2 cellular contexts compared by ENCODE assay signal in genomic region chr15:74311734-74312444, GRCh38.
A peak's percentile ranks its signal among the peaks of the same experiment; 100 is the strongest.
TF ChIP-seq lines count a peak whose summit lies in the region.

No MANE protein-coding gene starts in this region.

TF ChIP-seq in IMR-90, 13 proteins besides CTCF, POLR2A, EP300 and RAD21:
- TF ChIP-seq SMC3 (IDR thresholded peaks at IDR 0.05; ENCODE audit: low read depth, low read length) (peak; percentile 62), NFE2L2 (IDR thresholded peaks at IDR 0.05; ENCODE audit: low read depth, low read length) (no peak), BHLHE40 (IDR thresholded peaks at IDR 0.05; ENCODE audit: low read depth, low read length) (0 out of 2 replicates have a peak, but pooled peaks have one; percentile 29)
TF ChIP-seq in IMR-90: peak in this region for 2.

TF ChIP-seq in liver, 16 proteins besides CTCF, POLR2A, EP300 and RAD21:
- TF ChIP-seq NR2F2 (IDR thresholded peaks at IDR 0.05) (no peak), TAF1 (conservative IDR thresholded peaks at IDR 0.05) (no peak), HNF4G (IDR thresholded peaks at IDR 0.05) (no peak), MAX (IDR thresholded peaks at IDR 0.05) (no peak), REST (IDR thresholded peaks at IDR 0.05) (no peak), ZBTB33 (IDR thresholded peaks at IDR 0.05) (no peak), JUND (IDR thresholded peaks at IDR 0.05) (no peak)
- TF ChIP-seq, protein P1, sequence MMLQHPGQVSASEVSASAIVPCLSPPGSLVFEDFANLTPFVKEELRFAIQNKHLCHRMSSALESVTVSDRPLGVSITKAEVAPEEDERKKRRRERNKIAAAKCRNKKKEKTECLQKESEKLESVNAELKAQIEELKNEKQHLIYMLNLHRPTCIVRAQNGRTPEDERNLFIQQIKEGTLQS (IDR thresholded peaks at IDR 0.05) = no peak
TF ChIP-seq in liver: peak in this region for 0.
